10 cellular contexts compared by ENCODE assay signal in genomic region chr10:99798920-99799319, GRCh38.
"Had no signal": no experiment of that assay in that cellular context is flagged by ENCODE, and none has a peak within 500 bp of the region (broad histone marks: within the 10 kb centered on the region; RNA-seq: fewer than 3 reads in every experiment).

No MANE protein-coding gene starts in this region.

- DNase-seq: GM23248, GOT3, H7, H9, HCEC 1CT, HFFc6 had no signal

- H3K27ac ChIP-seq: GM23248 had no signal

- ATAC-seq: GM23338 had no signal

- FAIRE-seq: H1, H54 had no signal

- H3K4me2 ChIP-seq: GM23338 had no signal

- H3K36me3 ChIP-seq: HAP-1 had no signal

- H2AFZ ChIP-seq: GM23248, GM23338 had no signal

- H3K9ac ChIP-seq: GM23248 had no signal

- H3K9me3 ChIP-seq: HAP-1 had no signal

- H3K4me1 ChIP-seq: HAP-1 had no signal

- H3K4me3 ChIP-seq: GM23248, GM23338, HAP-1 had no signal
